Comparison of ENCODE assay signal across 25 cellular contexts in the genomic region with DNA sequence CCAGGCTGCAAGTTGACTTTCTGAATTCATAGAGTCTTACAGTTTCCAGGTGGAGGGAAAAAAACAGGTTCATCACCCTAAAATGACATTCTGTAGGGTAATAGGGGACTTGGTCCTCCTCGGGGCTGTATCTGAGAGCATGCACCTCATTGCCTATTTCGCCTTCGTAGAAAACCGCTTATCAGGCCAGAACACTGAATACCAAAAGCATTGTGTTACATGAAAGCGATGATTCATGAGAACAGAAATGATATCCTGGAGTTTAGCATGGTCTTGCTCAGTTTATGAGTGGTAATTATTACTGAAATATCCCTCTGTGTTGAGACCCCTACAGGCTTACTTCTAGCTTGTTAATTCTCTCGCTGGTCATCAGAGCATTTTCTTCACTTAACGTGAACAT.
DNase-seq lines count a peak whose midpoint lies in the region; ATAC-seq and TF ChIP-seq lines count a peak whose summit lies in the region.
"Had no signal": no experiment of that assay in that cellular context is flagged by ENCODE, and none has a peak within 500 bp of the region (broad histone marks: within the 10 kb centered on the region; RNA-seq: fewer than 3 reads in every experiment).

No MANE protein-coding gene starts in this region.

- H3K9me3 ChIP-seq in heart left ventricle (no peaks in the 10 kb centered on the region), muscle layer of colon (ENCODE audit: low read length) (no peaks in the 10 kb centered on the region), vagina (no peaks in the 10 kb centered on the region)
- H3K9me3 ChIP-seq: Caco-2, prostate gland, SK-N-SH, spleen, upper lobe of left lung had no signal

- POLR2A ChIA-PET in MCF 10A (lab: Yijun Ruan, JAX), result interaction anchor here (1.1 kb wide), 1 partner anchor 9 kb away, joined by 3 read pairs; no protein-coding TSS in a partner anchor

- peak overlapping the region in 10 of 12 donors; percentile 20 to 91 (median 79) for H3K27ac ChIP-seq in heart left ventricle
- peak overlapping the region; percentile 15 to 90 for H3K27ac ChIP-seq in coronary artery
- H3K27ac ChIP-seq in muscle layer of colon (ENCODE audit: low read depth, low read length), result peak overlapping the region; percentile 59
- H3K27ac ChIP-seq in vagina, result no peak overlapping the region
- H3K27ac ChIP-seq: prostate gland, spleen, upper lobe of left lung had no signal

- CTCF ChIA-PET in MCF 10A (lab: Yijun Ruan, JAX), result no interaction called here

- H3K27me3 ChIP-seq in heart left ventricle (no peaks in the 10 kb centered on the region), muscle layer of colon (ENCODE audit: control insufficient read depth in 1 of 2, insufficient read depth in 2 of 2, low read length in 2 of 2) (no peaks in the 10 kb centered on the region), vagina (no peaks in the 10 kb centered on the region)
- H3K27me3 ChIP-seq: spleen, upper lobe of left lung had no signal

- H3K36me3 ChIP-seq in heart left ventricle (peaks cover 0 to 27% (median 0%) of the 10 kb centered on the region in 9 donors), muscle layer of colon (ENCODE audit: insufficient read depth, low read length) (peaks cover 15% of the 10 kb centered on the region), vagina (no peaks in the 10 kb centered on the region)
- H3K36me3 ChIP-seq: prostate gland, spleen, upper lobe of left lung had no signal

- no peak overlapping the region for H3K27ac Mint-ChIP-seq in MCF 10A (ENCODE audit: low read depth, unreplicated experiment)
- H3K27ac Mint-ChIP-seq: activated CD4-positive, alpha-beta memory T cell treated with anti-CD3 and anti-CD28 coated beads for 36 hours; activated naive CD4-positive, alpha-beta T cell treated with anti-CD3 and anti-CD28 coated beads, Interleukin-2, amount 10 ng/mL, durations not matched to agents 7 days and 5 days; mesothelial cell of epicardium; stimulated activated naive CD8-positive, alpha-beta T cell treated with anti-CD3 and anti-CD28 coated beads, Interleukin-15, Interleukin-2, amounts not matched to agents 100 ng/mL and 50 ng/mL, for 24 hours; T-helper 2 cell treated with Interferon-gamma antibody and Interleukin-4, amounts not matched to agents 5 μg/mL and 100 μg/mL, for 36 hours had no signal

- BruUV-seq in MCF 10A (replicated peaks; lab: Mats Ljungman, UMichigan), result no TSS peak

- WGBS in heart left ventricle, 4 donors, result 56 to 63% (median 60%) methylated on average over 7 of the region's 7 CpGs

- no peak overlapping the region for H3K4me3 ChIP-seq in heart left ventricle
- H3K4me3 ChIP-seq in coronary artery, result no peak overlapping the region
- H3K4me3 ChIP-seq in muscle layer of colon (ENCODE audit: low read depth in 1 of 2, low read length in 2 of 2), result no peak overlapping the region
- no peak overlapping the region for H3K4me3 ChIP-seq in vagina
- H3K4me3 ChIP-seq: prostate gland, spleen, upper lobe of left lung had no signal

- no peak overlapping the region for H3K4me3 Mint-ChIP-seq in MCF 10A (ENCODE audit: unreplicated experiment)
- H3K4me3 Mint-ChIP-seq: activated CD4-positive, alpha-beta memory T cell treated with anti-CD3 and anti-CD28 coated beads for 36 hours; activated naive CD4-positive, alpha-beta T cell treated with anti-CD3 and anti-CD28 coated beads, Interleukin-2, amount 10 ng/mL, durations not matched to agents 7 days and 5 days; mesothelial cell of epicardium; nephron; stimulated activated naive CD8-positive, alpha-beta T cell treated with anti-CD3 and anti-CD28 coated beads, Interleukin-15, Interleukin-2, amounts not matched to agents 100 ng/mL and 50 ng/mL, for 24 hours; T-helper 2 cell treated with Interferon-gamma antibody and Interleukin-4, amounts not matched to agents 5 μg/mL and 100 μg/mL, for 36 hours had no signal

- no peaks in the 10 kb centered on the region for H3K27me3 Mint-ChIP-seq in MCF 10A (ENCODE audit: insufficient read depth, unreplicated experiment)
- H3K27me3 Mint-ChIP-seq: activated CD4-positive, alpha-beta memory T cell treated with anti-CD3 and anti-CD28 coated beads for 36 hours; activated naive CD4-positive, alpha-beta T cell treated with anti-CD3 and anti-CD28 coated beads, Interleukin-2, amount 10 ng/mL, durations not matched to agents 7 days and 5 days; stimulated activated naive CD8-positive, alpha-beta T cell treated with anti-CD3 and anti-CD28 coated beads, Interleukin-15, Interleukin-2, amounts not matched to agents 100 ng/mL and 50 ng/mL, for 24 hours had no signal

- H3K4me1 ChIP-seq in heart left ventricle (peaks cover 0 to 40% (median 13%) of the 10 kb centered on the region in 12 donors), muscle layer of colon (ENCODE audit: insufficient read depth, low read length) (peaks cover 30% of the 10 kb centered on the region), vagina (peaks cover 9% of the 10 kb centered on the region)
- H3K4me1 ChIP-seq: spleen had no signal

- intact Hi-C loops in heart left ventricle (cut with DNase I), result no loop called here
- intact Hi-C loops in left ventricle myocardium superior (cut with micrococcal nuclease), result no loop called here
- intact Hi-C loops in vagina (cut with DNase I), result no loop called here
- intact Hi-C loops in MCF 10A (cut with micrococcal nuclease), result no loop called here

- no peak for TF ChIP-seq POLR2A in heart left ventricle (IDR thresholded peaks at IDR 0.05)
- no peak for TF ChIP-seq POLR2A in vagina (IDR thresholded peaks at IDR 0.05)

- H3K4me1 Mint-ChIP-seq in MCF 10A (ENCODE audit: insufficient read depth, unreplicated experiment), result no peaks in the 10 kb centered on the region
- H3K4me1 Mint-ChIP-seq: activated naive CD4-positive, alpha-beta T cell treated with anti-CD3 and anti-CD28 coated beads, Interleukin-2, amount 10 ng/mL, durations not matched to agents 7 days and 5 days had no signal

- no peak for DNase-seq in heart left ventricle
- no peak for DNase-seq in left ventricle myocardium superior
- no peak for DNase-seq in coronary artery (ENCODE audit: low spot score)
- peak; percentile 34 to 42 for DNase-seq in vagina (ENCODE audit: extremely low spot score in 2 of 2)
- no peak for DNase-seq in MCF 10A (ENCODE audit: unreplicated experiment)
- DNase-seq in activated naive CD4-positive, alpha-beta T cell (lab: John Stamatoyannopoulos, UW), result no peak
- DNase-seq in NCI-H82 treated with DMSO at 0.1 percent for 48 hours (lab: John Stamatoyannopoulos, UW; ENCODE audit: unreplicated experiment), result no peak
- DNase-seq: 8988T; activated CD4-positive, alpha-beta memory T cell treated with anti-CD3 and anti-CD28 coated beads for 36 hours; activated naive CD4-positive, alpha-beta T cell treated with anti-CD3 and anti-CD28 coated beads, Interleukin-2, amount 10 ng/mL, durations not matched to agents 7 days and 5 days; Caco-2; NCI-H1105; NCI-H2081; NCI-H510A; SK-N-SH; spleen; stimulated activated CD4-positive, alpha-beta T cell treated with anti-CD3 and anti-CD28 coated beads, Interleukin-4, amount 100 ng/mL, for 24 hours; upper lobe of left lung had no signal

- H3K9ac ChIP-seq in muscle layer of colon (ENCODE audit: low read length), result no peak overlapping the region
- H3K9ac ChIP-seq: SK-N-SH had no signal

- TF ChIP-seq CTCF in heart left ventricle (IDR thresholded peaks at IDR 0.05) (no peak), coronary artery (IDR thresholded peaks at IDR 0.05) (no peak), vagina (IDR thresholded peaks at IDR 0.05) (no peak), MCF 10A (IDR thresholded peaks at IDR 0.05; ENCODE audit: unreplicated experiment) (no peak)

- no peaks in the 10 kb centered on the region for H3K36me3 Mint-ChIP-seq in MCF 10A (ENCODE audit: insufficient read depth, unreplicated experiment)
- H3K36me3 Mint-ChIP-seq: activated CD4-positive, alpha-beta memory T cell treated with anti-CD3 and anti-CD28 coated beads for 36 hours; activated naive CD4-positive, alpha-beta T cell treated with anti-CD3 and anti-CD28 coated beads, Interleukin-2, amount 10 ng/mL, durations not matched to agents 7 days and 5 days; mesothelial cell of epicardium had no signal

- H3K9me3 Mint-ChIP-seq in MCF 10A (ENCODE audit: unreplicated experiment), result no peaks in the 10 kb centered on the region
- H3K9me3 Mint-ChIP-seq: activated CD4-positive, alpha-beta memory T cell treated with anti-CD3 and anti-CD28 coated beads for 36 hours; mesothelial cell of epicardium; nephron had no signal

- no peak for ATAC-seq in heart left ventricle
- no peak for ATAC-seq in left ventricle myocardium superior
- ATAC-seq: HCT116 had no signal

Comparison
In these comparisons a context has a peak if more than half of its experiments do, and no peak if none do; other contexts are left out.
1. DNase-seq: peak in vagina (2 of 2); none in heart left ventricle (0 of 5), left ventricle myocardium superior (single experiment), coronary artery (single experiment), MCF 10A (single experiment), activated naive CD4-positive, alpha-beta T cell (0 of 4) and NCI-H82 treated with DMSO at 0.1 percent for 48 hours (single experiment).